Comparison of ENCODE assay signal across 8 cellular contexts in the genomic region with DNA sequence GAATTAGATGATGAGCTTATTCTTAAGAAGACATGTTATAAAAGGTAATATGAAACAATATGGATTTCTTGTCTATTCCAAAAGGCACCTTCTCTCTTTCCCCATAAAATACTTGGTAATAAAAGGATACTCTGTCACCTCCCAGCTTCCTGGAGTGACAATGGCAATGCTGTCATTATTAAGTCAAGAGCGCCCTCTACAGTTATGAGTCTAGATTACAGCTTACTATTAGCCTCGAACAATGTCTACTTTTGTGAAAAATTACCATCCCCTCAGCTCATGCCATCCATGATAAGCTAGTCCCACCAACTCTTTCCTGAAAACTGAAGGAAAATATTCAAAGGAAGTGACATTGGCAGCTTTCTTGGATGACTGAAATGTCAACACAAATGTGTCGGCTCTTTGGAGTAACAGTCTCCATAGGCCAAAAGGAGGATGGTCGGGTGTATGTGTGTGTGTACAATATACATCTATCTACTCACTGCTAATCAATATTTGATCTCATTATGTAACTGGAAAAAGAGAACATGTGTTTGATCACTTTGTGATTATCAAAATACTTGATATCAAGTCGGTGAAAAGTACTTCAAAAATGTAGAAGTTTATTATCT. TPM values are rescaled to one million over a fixed set of nuclear protein-coding genes. Genes with fewer than 3 reads are reported as not detected.
DNase-seq lines count a peak whose midpoint lies in the region; ATAC-seq, FAIRE-seq and TF ChIP-seq lines count a peak whose summit lies in the region.

No MANE protein-coding gene starts in this region.

- peak overlapping the region; percentile 87; the same call in 1 of the 2 replicates for H3K4me3 Mint-ChIP-seq in HFFc6

- no peak for DNase-seq in DND-41
- DNase-seq in HFFc6 = peak; percentile 59
- DNase-seq in NCI-H345 treated with DMSO at 0.1 percent for 48 hours (lab: John Stamatoyannopoulos, UW; ENCODE audit: unreplicated experiment) = peak; percentile 41
- no peak for DNase-seq in GM12878 (ENCODE audit: low read depth, low spot score)
- no peak for DNase-seq in kidney
- DNase-seq in upper lobe of left lung = no peak

- TF ChIP-seq RAD21 in GM12878 (IDR thresholded peaks at IDR 0.05; ENCODE audit: insufficient read depth, low read depth, low read length) = peak; percentile 87

- CTCF ChIA-PET in GM12878 (lab: Yijun Ruan, JAX) = interaction anchor here (0.8 to 4.4 kb wide), 50 partner anchors 8 to 1192 kb away, joined by 3 to 51 read pairs (median 4); no protein-coding TSS in a partner anchor

- SMC1A ChIA-PET in GM12878 (lab: Charles Lee; ENCODE audit: uncharacterized antibody, unreplicated experiment) = interaction anchor here (0.6 to 2.5 kb wide), 21 partner anchors 9 to 1052 kb away, joined by 3 to 11 read pairs (median 3); no protein-coding TSS in a partner anchor

- no peaks in the 10 kb centered on the region for H3K4me1 ChIP-seq in DND-41 (ENCODE audit: insufficient read depth, low read length)
- no peaks in the 10 kb centered on the region for H3K4me1 ChIP-seq in GM12878 (ENCODE audit: control insufficient read depth, insufficient read depth, low read length)
- H3K4me1 ChIP-seq in kidney (ENCODE audit: control insufficient read depth in 1 of 2, insufficient read depth in 1 of 2, low read depth in 1 of 2, low read length in 2 of 2) = peaks cover 3 to 9% of the 10 kb centered on the region in 2 donors
- no peaks in the 10 kb centered on the region for H3K4me1 ChIP-seq in upper lobe of left lung

- peak; percentile 76 for ATAC-seq in DND-41 (ENCODE audit: insufficient read depth, low read depth)
- ATAC-seq in GM12878 = peak; percentile 78
- ATAC-seq in upper lobe of left lung (ENCODE audit: low FRiP score in 2 of 2) = peak in 1 of 2 donors; percentile 75
- ATAC-seq in GM19452 (IDR thresholded peaks at IDR 0.05; ENCODE audit: unreplicated experiment) = no peak
- no peak for ATAC-seq in HG03039 (IDR thresholded peaks at IDR 0.05; ENCODE audit: unreplicated experiment)

- no peak overlapping the region for H3K27ac Mint-ChIP-seq in HFFc6

- no peak for TF ChIP-seq EP300 in GM12878 (IDR thresholded peaks at IDR 0.05; ENCODE audit: borderline replicate concordance in 1 of 2, control insufficient read depth in 1 of 2, low read depth in 2 of 2, low read length in 2 of 2)
- TF ChIP-seq EP300 in upper lobe of left lung (IDR thresholded peaks at IDR 0.05) = no peak

- TF ChIP-seq CTCF in DND-41 (IDR thresholded peaks at IDR 0.05; ENCODE audit: borderline replicate concordance, extremely low read depth, low read length, poor library complexity, severe bottlenecking) (peak; percentile 88), HFFc6 (IDR thresholded peaks at IDR 0.05) (peak; percentile 90), GM12878 (IDR thresholded peaks at IDR 0.05 in 2 of 3, conservative IDR thresholded peaks at IDR 0.05 in 1 of 3; ENCODE audit: control insufficient read depth in 2 of 3, extremely low read depth in 1 of 3, insufficient read depth in 1 of 3, low read depth in 3 of 3, low read length in 3 of 3) (peak; percentile 60 to 79 (median 70)), kidney (IDR thresholded peaks at IDR 0.05; ENCODE audit: borderline replicate concordance, extremely low read depth, insufficient read depth) (peak; percentile 70), upper lobe of left lung (IDR thresholded peaks at IDR 0.05) (peak; percentile 57 to 83 (median 70))

- no peak overlapping the region for H3K4me3 ChIP-seq in DND-41 (ENCODE audit: low read depth in 1 of 2, low read length in 2 of 2)
- no peak overlapping the region for H3K4me3 ChIP-seq in GM12878
- H3K4me3 ChIP-seq in kidney (ENCODE audit: low read length in 2 of 2) = no peak overlapping the region
- H3K4me3 ChIP-seq in upper lobe of left lung = no peak overlapping the region

- intact Hi-C loops in GM12878 (cut with micrococcal nuclease; ENCODE audit: unreplicated experiment) = loop anchor here (1.0 to 5.0 kb wide), 3 partner anchors 811 to 1053 kb away; no protein-coding TSS in a partner anchor
- intact Hi-C loops in kidney (cut with DNase I) = loop anchor here (10.0 kb wide), 1 partner anchor 813 kb away; no protein-coding TSS in a partner anchor

- no peak overlapping the region for H3K9ac ChIP-seq in DND-41 (ENCODE audit: low read depth, low read length)
- no peak overlapping the region for H3K9ac ChIP-seq in GM12878 (ENCODE audit: control insufficient read depth, insufficient read depth, low read length)
- no peak overlapping the region for H3K9ac ChIP-seq in kidney (ENCODE audit: low read length in 2 of 2)

- H3K27ac ChIP-seq in DND-41 (ENCODE audit: low read length) (no peak overlapping the region), GM12878 (ENCODE audit: control insufficient read depth, insufficient read depth) (no peak overlapping the region), kidney (ENCODE audit: low read depth in 2 of 2, low read length in 2 of 2) (no peak overlapping the region), upper lobe of left lung (no peak overlapping the region)

- H4K20me1 ChIP-seq in DND-41 (ENCODE audit: insufficient read depth, low read length) (no peaks in the 10 kb centered on the region), GM12878 (ENCODE audit: control insufficient read depth, insufficient read depth) (no peaks in the 10 kb centered on the region)

- no peaks in the 10 kb centered on the region for H3K9me3 Mint-ChIP-seq in HFFc6

- H3K9me3 ChIP-seq in DND-41 (ENCODE audit: insufficient read depth, low read length, severe bottlenecking) = peaks cover 3% of the 10 kb centered on the region
- H3K9me3 ChIP-seq in GM12878 (replicated peaks; ENCODE audit: control insufficient read depth, insufficient read depth, low read length) = no peaks in the 10 kb centered on the region
- H3K9me3 ChIP-seq in kidney (ENCODE audit: control insufficient read depth in 1 of 2, low read length in 2 of 2) = no peaks in the 10 kb centered on the region
- H3K9me3 ChIP-seq in upper lobe of left lung = no peaks in the 10 kb centered on the region

- H3K27me3 ChIP-seq in DND-41 (ENCODE audit: insufficient read depth, low read length, poor library complexity) (no peaks in the 10 kb centered on the region), GM12878 (replicated peaks in 1 of 2; ENCODE audit: control insufficient read depth in 2 of 2, insufficient read depth in 2 of 2, low read length in 1 of 2) (no peaks in the 10 kb centered on the region), upper lobe of left lung (no peaks in the 10 kb centered on the region)

- H3K4me2 ChIP-seq in DND-41 (ENCODE audit: insufficient read depth, low read length) = no peak overlapping the region
- no peak overlapping the region for H3K4me2 ChIP-seq in GM12878 (ENCODE audit: control insufficient read depth, insufficient read depth)

- 29% methylated on average over 5 of the region's 5 CpGs for WGBS in GM12878 (ENCODE audit: insufficient coverage, insufficient replicate concordance, low lambda C conversion rate, missing lambda C conversion rate)
- 40 to 41% methylated on average over 5 of the region's 5 CpGs for WGBS in upper lobe of left lung, 2 donors

- peak; percentile 98 for FAIRE-seq in GM12878 (lab: Jason Lieb, UNC)
- FAIRE-seq in kidney (lab: Jason Lieb, UNC) = peak; percentile 17

- H2AFZ ChIP-seq in DND-41 (ENCODE audit: low read depth, low read length) (no peak overlapping the region), GM12878 (ENCODE audit: control insufficient read depth, low read depth, low read length) (no peak overlapping the region)

- H3K27me3 Mint-ChIP-seq in HFFc6 (ENCODE audit: insufficient read depth) = peaks cover 3% of the 10 kb centered on the region

- BruUV-seq in GM12878 (replicated peaks; lab: Mats Ljungman, UMichigan) = no TSS peak

- POLR2A ChIA-PET in GM12878 (lab: Charles Lee) = no interaction called here

- H3K36me3 ChIP-seq in DND-41 (ENCODE audit: insufficient read depth, low read length) (no peaks in the 10 kb centered on the region), GM12878 (ENCODE audit: control insufficient read depth in 2 of 2, insufficient read depth in 2 of 2, low read length in 1 of 2) (no peaks in the 10 kb centered on the region), kidney (ENCODE audit: control insufficient read depth in 1 of 2, insufficient read depth in 2 of 2, low read length in 2 of 2) (no peaks in the 10 kb centered on the region), upper lobe of left lung (no peaks in the 10 kb centered on the region)

- H3K4me1 Mint-ChIP-seq in HFFc6 (ENCODE audit: low read depth) = peaks cover 37% of the 10 kb centered on the region

- H3K36me3 Mint-ChIP-seq in HFFc6 (ENCODE audit: low read depth) = no peaks in the 10 kb centered on the region

- in situ Hi-C loops in GM12878 (cut with MboI) = loop anchor here (25.0 kb wide), 1 partner anchor 811 kb away; no protein-coding TSS in a partner anchor

- H3K79me2 ChIP-seq in DND-41 (ENCODE audit: insufficient read depth, low read length) (no peaks in the 10 kb centered on the region), GM12878 (ENCODE audit: control insufficient read depth, insufficient read depth, low read length) (no peaks in the 10 kb centered on the region)

- RAD21 ChIA-PET in GM12878 (lab: Charles Lee; ENCODE audit: unreplicated experiment) = interaction anchor here (0.6 to 2.0 kb wide), 18 partner anchors 9 to 1053 kb away, joined by 3 to 16 read pairs (median 4); no protein-coding TSS in a partner anchor

- TF ChIP-seq POLR2A in GM12878 (IDR thresholded peaks at IDR 0.05; ENCODE audit: low read depth, low read length) = no peak
- no peak for TF ChIP-seq POLR2A in upper lobe of left lung (IDR thresholded peaks at IDR 0.05)

RNA-seq across cellular contexts. Expression of a gene that starts 48.7 kb away (rescaled TPM):
- total RNA-seq in HFFc6 (2021; fragmentation: NEBNext Ultra II Directional; extraction: Animal tissue kit (Norgen Biotek cat#: 25700)) = 100 to 1,000 TPM in 1 of 6 experiments, 10 to 100 TPM in 5; 33.3 to 106 (median 91.8) TPM
- 5.0 and 6.6 TPM in 2 replicates for total RNA-seq in GM12878 (2013; cell fraction: nucleolus; rRNA removed)
- total RNA-seq in GM12878 (2014; rRNA removed) (71.0 and 86.9 TPM in 2 replicates), GM12878 (2014; rRNA removed; fragmentation: Illumina TruSeq; extraction: Trizol) (99.5 and 99.6 TPM in 2 replicates), GM12878 (2021) (54.9 and 61.8 TPM in 2 replicates), kidney (1.2 TPM), upper lobe of left lung (1 to 10 TPM in 4 of 6 donors, not detected in 2; 1.7 to 3.6 (median 3.1) TPM)
- polyA plus RNA-seq in GM12878 (2011; ENCODE audit: low read depth) = 37.1 TPM
- polyA plus RNA-seq in GM12878 (2011; rRNA removed) (111 and 155 TPM in 2 replicates), GM12878 (2014; fragmentation: Illumina TruSeq; extraction: Trizol) (111 and 118 TPM in 2 replicates), GM12878 (2014; fragmentation: Nextera tagmentation; extraction: Ambion mirVana) (100 to 1,000 TPM; 173 to 197 TPM), GM12878 (2014; rRNA removed) (63.4 and 97.0 TPM in 2 replicates), GM12878 (2016; fragmentation: Nextera tagmentation; extraction: Ambion mirVana) (100 to 1,000 TPM; 149 to 167 TPM), kidney (ENCODE audit: insufficient read depth, low read depth, low replicate concordance) (2.1 TPM)
- polyA plus RNA-seq in GM12878 (2011; cell fraction: cytosol; rRNA removed) = 51.6 and 62.4 TPM in 2 replicates
- 27.7 and 33.5 TPM in 2 replicates for polyA plus RNA-seq in GM12878 (2011; cell fraction: nucleus; rRNA removed)
- 42.5 and 53.2 TPM in 2 replicates for polyA plus RNA-seq in GM12878 (2012)
- polyA minus RNA-seq in GM12878 (2011; rRNA and poly(A)+ RNA removed) = 26.8 and 49.6 TPM in 2 replicates
- 15.2 and 18.8 TPM in 2 replicates for polyA minus RNA-seq in GM12878 (2011; cell fraction: cytosol; rRNA and poly(A)+ RNA removed)
- polyA minus RNA-seq in GM12878 (2011; cell fraction: nucleus; rRNA and poly(A)+ RNA removed) = 8.0 and 10.0 TPM in 2 replicates

Comparison
In these comparisons a context has a peak if more than half of its experiments do, and no peak if none do; other contexts are left out.
1. ATAC-seq: peak in DND-41 (single experiment) and GM12878 (single experiment); none in GM19452 (single experiment) and HG03039 (single experiment).
2. DNase-seq: peak in HFFc6 (single experiment) and NCI-H345 treated with DMSO at 0.1 percent for 48 hours (single experiment); none in DND-41 (single experiment), GM12878 (single experiment), kidney (single experiment) and upper lobe of left lung (0 of 2).
3. Peak in every context shown above with its lines, with median percentiles within 50 percentile points of each other: CTCF ChIP-seq.